14 cellular contexts compared by ENCODE assay signal in the genomic region with DNA sequence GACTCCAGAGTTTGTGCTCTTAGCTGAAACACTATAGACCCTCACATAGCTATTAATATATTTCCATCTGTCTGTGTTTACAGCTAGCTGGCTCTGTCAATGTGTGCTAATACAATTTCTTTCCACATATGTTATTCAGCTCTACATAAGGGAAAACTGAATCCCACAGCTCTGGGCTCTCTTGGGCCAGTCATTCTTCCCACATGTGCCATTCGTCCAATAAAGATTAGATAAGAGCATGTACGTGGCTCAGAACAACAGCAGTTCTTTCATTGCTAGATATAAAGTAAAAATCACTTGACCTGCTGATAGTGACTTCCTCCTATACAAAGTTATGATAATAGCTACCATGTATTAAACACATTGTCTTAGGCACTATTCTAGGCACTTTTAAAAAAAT. TPM values are rescaled to one million over a fixed set of nuclear protein-coding genes. Genes with fewer than 3 reads are reported as not detected.
"Had no signal": no experiment of that assay in that cellular context is flagged by ENCODE, and none has a peak within 500 bp of the region (broad histone marks: within the 10 kb centered on the region; RNA-seq: fewer than 3 reads in every experiment).

No MANE protein-coding gene starts in this region.

- H2AFZ ChIP-seq: parathyroid adenoma had no signal

- ATAC-seq: left lobe of liver; naive thymus-derived CD4-positive, alpha-beta T cell had no signal

- H3K36me3 ChIP-seq: cardiac muscle cell had no signal

- H3K4me3 ChIP-seq: cardiac muscle cell, dorsolateral prefrontal cortex had no signal

- H3K27ac ChIP-seq: cardiac muscle cell, dorsolateral prefrontal cortex, parathyroid adenoma had no signal

- H3K27ac Mint-ChIP-seq: endodermal cell; naive thymus-derived CD4-positive, alpha-beta T cell had no signal

- H3K4me1 ChIP-seq: parathyroid adenoma had no signal

- H3K9me3 Mint-ChIP-seq: endodermal cell had no signal

- DNase-seq: activated CD4-positive, CD25-positive, alpha-beta regulatory T cell treated with anti-CD3 and anti-CD28 coated beads, Interleukin-2, amount 50 U/mL, for 72 hours; activated naive CD4-positive, alpha-beta T cell treated with anti-CD3 and anti-CD28 coated beads, Interleukin-2, amount 50 U/mL, for 16 hours; dorsolateral prefrontal cortex; endodermal cell; naive thymus-derived CD4-positive, alpha-beta T cell; stimulated activated CD4-positive, alpha-beta T cell treated with anti-CD3 and anti-CD28 coated beads, Interleukin-12 subunit alpha, Interleukin-12 subunit beta, amount 100 ng/mL, for 4 hours; stimulated activated CD4-positive, alpha-beta T cell treated with anti-CD3 and anti-CD28 coated beads, Interleukin-2, amount 100 ng/mL, for 24 hours had no signal

- H3K9ac ChIP-seq: parathyroid adenoma had no signal

- H3K79me2 ChIP-seq: parathyroid adenoma had no signal

- H3K4me3 Mint-ChIP-seq: endodermal cell; naive thymus-derived CD4-positive, alpha-beta T cell had no signal

RNA-seq across cellular contexts. Expression of a gene that starts 2.8 kb away (rescaled TPM):
- total RNA-seq: activated CD8-positive, alpha-beta memory T cell treated with anti-CD3 and anti-CD28 coated beads for 36 hours; lung microvascular endothelial cell had no signal
- polyA plus RNA-seq: cardiac muscle cell; naive thymus-derived CD4-positive, alpha-beta T cell had no signal

RNA-seq across cellular contexts. Expression of a gene that starts 30.4 kb away (rescaled TPM):
- total RNA-seq: cardiac muscle cell, endodermal cell, epithelial cell of proximal tubule, lung microvascular endothelial cell, renal cortical epithelial cell had no signal
- polyA plus RNA-seq: cardiac muscle cell had no signal
